20 cellular contexts compared by ENCODE assay signal in the genomic region with DNA sequence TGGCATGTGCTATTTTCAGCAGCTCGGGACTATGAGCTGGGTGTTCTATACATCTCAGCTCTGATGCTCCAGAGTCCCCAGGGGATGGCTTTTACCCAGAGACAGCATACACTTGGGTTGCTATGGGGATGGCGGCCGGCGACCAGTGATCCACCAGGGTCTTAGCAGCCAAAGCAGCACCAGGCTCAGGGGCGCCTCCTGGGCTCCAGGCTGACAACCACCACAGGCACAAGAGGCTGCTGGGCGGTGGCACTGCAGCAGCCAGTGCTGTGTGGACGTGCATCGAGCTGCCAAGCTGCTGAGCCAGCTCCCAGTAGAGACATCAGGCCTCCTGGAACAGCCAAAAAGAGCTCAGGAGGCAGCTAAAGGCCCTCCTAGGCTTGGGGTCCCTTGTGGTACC. TPM values are rescaled to one million over a fixed set of nuclear protein-coding genes. Genes with fewer than 3 reads are reported as not detected.
A peak's percentile ranks its signal among the peaks of the same experiment; 100 is the strongest.
DNase-seq lines count a peak whose midpoint lies in the region; ATAC-seq and TF ChIP-seq lines count a peak whose summit lies in the region.
"Had no signal": no experiment of that assay in that cellular context is flagged by ENCODE, and none has a peak within 500 bp of the region (broad histone marks: within the 10 kb centered on the region; RNA-seq: fewer than 3 reads in every experiment).

No MANE protein-coding gene starts in this region.

- no peak overlapping the region for H2AK5ac ChIP-seq in H9 (ENCODE audit: insufficient read length, low read length)

- no peak overlapping the region for H3T11ph ChIP-seq in H9 (ENCODE audit: low read length)

- peaks cover 18 to 20% of the 10 kb centered on the region in 2 experiments for H3K4me1 Mint-ChIP-seq in H9

- H3K4me2 ChIP-seq in H9 (ENCODE audit: insufficient read depth, insufficient read length, low read length), result no peak overlapping the region
- peak overlapping the region; percentile 20; the same call in 1 of the 2 replicates for H3K4me2 ChIP-seq in OCI-LY7 (ENCODE audit: low read length)

- H3K79me2 ChIP-seq in H9 (ENCODE audit: insufficient read depth, low read length) (no peaks in the 10 kb centered on the region), OCI-LY7 (ENCODE audit: insufficient read depth, low read depth, low read length) (no peaks in the 10 kb centered on the region)

- no CpG with 5 or more reads among the region's 8 CpGs for WGBS in H9 (ENCODE audit: extremely low coverage, insufficient read length, low lambda C conversion rate)

- H3K18ac ChIP-seq in H9 (ENCODE audit: insufficient read length, low read depth, low read length), result no peak overlapping the region

- H2BK120ac ChIP-seq in H9 (ENCODE audit: low read depth, low read length, poor library complexity, severe bottlenecking), result no peak overlapping the region

- H3K4me1 ChIP-seq in H9 (ENCODE audit: insufficient read depth, low read length) (peaks cover 4% of the 10 kb centered on the region), OCI-LY7 (ENCODE audit: insufficient read depth, low read length, poor library complexity, severe bottlenecking) (peaks cover 51% of the 10 kb centered on the region), foreskin keratinocyte (no peaks in the 10 kb centered on the region)

- H3K9ac ChIP-seq in H9 (ENCODE audit: extremely low read depth, insufficient read length, low read length), result no peak overlapping the region

- CTCF ChIA-PET in OCI-LY7 (lab: Charles Lee; ENCODE audit: unreplicated experiment), result interaction anchor here (0.5 to 7.2 kb wide), 3 partner anchors 9 to 75 kb away, joined by 3 to 53 read pairs (median 3); no protein-coding TSS in a partner anchor

- H3K23me2 ChIP-seq in H9 (ENCODE audit: insufficient read length, low read depth, low read length, poor library complexity, severe bottlenecking), result no peaks in the 10 kb centered on the region

- H3K4ac ChIP-seq in H9 (ENCODE audit: low read depth, low read length), result no peak overlapping the region

- no peak for ATAC-seq in foreskin keratinocyte
- ATAC-seq: heart right ventricle; naive thymus-derived CD4-positive, alpha-beta T cell had no signal

- POLR2A ChIA-PET in OCI-LY7 (lab: Charles Lee), result interaction anchor here (0.7 to 7.4 kb wide), 6 partner anchors 11 to 142 kb away, joined by 3 to 141 read pairs (median 5); no protein-coding TSS in a partner anchor

- H3K27ac ChIP-seq in H9 (ENCODE audit: insufficient read length, low read depth, low read length) (no peak overlapping the region), OCI-LY7 (ENCODE audit: low read depth, low read length, poor library complexity, severe bottlenecking) (no peak overlapping the region), foreskin keratinocyte (no peak overlapping the region)
- H3K27ac ChIP-seq: adrenal gland, cardiac muscle cell, heart right ventricle, testis had no signal

- H2BK12ac ChIP-seq in H9 (ENCODE audit: insufficient read length, low read depth, low read length), result no peak overlapping the region

- H4K5ac ChIP-seq in H9 (ENCODE audit: insufficient read length, low read depth, low read length), result no peak overlapping the region

- no peak overlapping the region for H3K23ac ChIP-seq in H9 (ENCODE audit: insufficient read length, low read depth, low read length)

- DNase-seq in DMS 273 treated with DMSO at 0.1 percent for 48 hours (lab: John Stamatoyannopoulos, UW) (peak; percentile 47), H9 (peak; percentile 59), OCI-LY7 (ENCODE audit: low spot score) (peak; percentile 54), foreskin keratinocyte (no peak), T-helper 9 cell (no peak), NCI-H187 treated with DMSO at 0.1 percent for 48 hours (lab: John Stamatoyannopoulos, UW) (no peak)
- no peak for DNase-seq in stimulated activated CD4-positive, alpha-beta T cell treated with anti-CD3 and anti-CD28 coated beads, Interleukin-4, amount 100 ng/mL, for 1 hour
- DNase-seq: activated CD8-positive, alpha-beta memory T cell treated with anti-CD3 and anti-CD28 coated beads, Interleukin-2, amount 50 U/mL, for 4 hours; activated effector memory CD4-positive, alpha-beta T cell treated with anti-CD3 and anti-CD28 coated beads, Interleukin-2, amount 50 U/mL, for 16 hours; adrenal gland; AML-193; DMS53; effector memory CD4-positive, alpha-beta T cell; heart right ventricle; mammary epithelial cell; MM.1S; naive thymus-derived CD4-positive, alpha-beta T cell; SHP77; testis had no signal

- H2AFZ ChIP-seq in H9 (ENCODE audit: low read length) (no peak overlapping the region), OCI-LY7 (ENCODE audit: low read length) (no peak overlapping the region)

- TF ChIP-seq CTCF in H9 (conservative IDR thresholded peaks at IDR 0.05) (peak; percentile 44), OCI-LY7 (conservative IDR thresholded peaks at IDR 0.05; ENCODE audit: low read length) (peak; percentile 61), foreskin keratinocyte (conservative IDR thresholded peaks at IDR 0.05) (peak; percentile 10)

- H3K14ac ChIP-seq in H9 (ENCODE audit: insufficient read depth, low read length), result no peak overlapping the region

- H3K79me1 ChIP-seq in H9 (ENCODE audit: insufficient read depth, low read depth, low read length, poor library complexity, severe bottlenecking), result no peaks in the 10 kb centered on the region

- no peak overlapping the region for H3K56ac ChIP-seq in H9 (ENCODE audit: insufficient read length, low read depth, low read length)

- intact Hi-C loops in OCI-LY7 (cut with micrococcal nuclease; ENCODE audit: unreplicated experiment), result no loop called here

- H4K8ac ChIP-seq in H9 (replicated peaks; ENCODE audit: insufficient read length, low read depth, low read length), result no peak overlapping the region

- H3K9me2 ChIP-seq in OCI-LY7 (ENCODE audit: insufficient read depth, low read length), result no peaks in the 10 kb centered on the region

- no peak overlapping the region for H3K27ac Mint-ChIP-seq in H9

- H2BK5ac ChIP-seq in H9 (ENCODE audit: insufficient read length, low read length), result no peak overlapping the region

- no peak overlapping the region for H4K91ac ChIP-seq in H9 (ENCODE audit: insufficient read length, low read depth, low read length)

- no peak overlapping the region for H3K4me3 ChIP-seq in OCI-LY7 (ENCODE audit: low read depth, low read length, poor library complexity, severe bottlenecking)
- H3K4me3 ChIP-seq: adrenal gland, cardiac muscle cell, heart right ventricle, testis had no signal

- no peaks in the 10 kb centered on the region for H3K27me3 ChIP-seq in H9 (ENCODE audit: insufficient read depth, low read length)
- H3K27me3 ChIP-seq in foreskin keratinocyte, result no peaks in the 10 kb centered on the region
- H3K27me3 ChIP-seq: adrenal gland, cardiac muscle cell, heart right ventricle, testis had no signal

- H3K9me3 ChIP-seq in H9 (ENCODE audit: control insufficient read depth, low read depth, low read length) (no peaks in the 10 kb centered on the region), OCI-LY7 (ENCODE audit: low read length) (no peaks in the 10 kb centered on the region)
- H3K9me3 ChIP-seq: adrenal gland, heart right ventricle, testis had no signal

- peaks cover 7 to 15% (median 11%) of the 10 kb centered on the region in 3 experiments for H3K36me3 Mint-ChIP-seq in H9 (ENCODE audit: insufficient read depth in 1 of 3, low read depth in 3 of 3)

- H3K27me3 Mint-ChIP-seq in H9 (ENCODE audit: low read depth), result no peaks in the 10 kb centered on the region
- H3K27me3 Mint-ChIP-seq: naive thymus-derived CD4-positive, alpha-beta T cell had no signal

- no peak overlapping the region for H2BK15ac ChIP-seq in H9 (ENCODE audit: low read depth, low read length)

- no peaks in the 10 kb centered on the region for H3K9me3 Mint-ChIP-seq in H9
- H3K9me3 Mint-ChIP-seq: naive thymus-derived CD4-positive, alpha-beta T cell had no signal

- H4K20me1 ChIP-seq in H9 (ENCODE audit: control insufficient read depth, insufficient read depth, insufficient read length) (no peaks in the 10 kb centered on the region), OCI-LY7 (ENCODE audit: insufficient read depth, low read length) (no peaks in the 10 kb centered on the region)

- BruUV-seq in OCI-LY7 (replicated peaks; lab: Mats Ljungman, UMichigan), result no TSS peak

- no peak overlapping the region for H2BK20ac ChIP-seq in H9 (ENCODE audit: low read depth, low read length, poor library complexity, severe bottlenecking)

- H3K4me3 Mint-ChIP-seq in H9, result no peak overlapping the region
- H3K4me3 Mint-ChIP-seq: naive thymus-derived CD4-positive, alpha-beta T cell had no signal

- no peaks in the 10 kb centered on the region for H3K36me3 ChIP-seq in OCI-LY7 (ENCODE audit: insufficient read depth, low read length)
- H3K36me3 ChIP-seq: adrenal gland, cardiac muscle cell had no signal

RNA-seq across cellular contexts. Expression of a gene that starts 37.6 kb away (rescaled TPM):
- total RNA-seq in H9 (2021) (100 and 101 TPM in 2 replicates), OCI-LY7 (2022) (124 and 141 TPM in 2 replicates), foreskin keratinocyte (287 and 346 TPM in 2 replicates)
- 49.4 and 58.6 TPM in 2 replicates for total RNA-seq in OCI-LY7 (2014; rRNA removed; shearing (Covaris generic))
- polyA plus RNA-seq in foreskin keratinocyte, result 237 and 287 TPM in 2 replicates

RNA-seq across cellular contexts. Expression of a gene that starts 48.7 kb away (rescaled TPM):
- total RNA-seq in H9 (2021) (43.0 and 44.4 TPM in 2 replicates), OCI-LY7 (2022) (17.4 and 21.3 TPM in 2 replicates), foreskin keratinocyte (136 and 150 TPM in 2 replicates)
- total RNA-seq in OCI-LY7 (2014; rRNA removed; shearing (Covaris generic)), result 9.6 and 14.7 TPM in 2 replicates
- 163 and 183 TPM in 2 replicates for polyA plus RNA-seq in foreskin keratinocyte

Comparison
In these comparisons a context has a peak if more than half of its experiments do, and no peak if none do; other contexts are left out.
1. DNase-seq: peak in DMS 273 treated with DMSO at 0.1 percent for 48 hours (single experiment), H9 (single experiment) and OCI-LY7 (single experiment); none in foreskin keratinocyte (0 of 2), T-helper 9 cell (single experiment), NCI-H187 treated with DMSO at 0.1 percent for 48 hours (single experiment) and stimulated activated CD4-positive, alpha-beta T cell treated with anti-CD3 and anti-CD28 coated beads, Interleukin-4, amount 100 ng/mL, for 1 hour (single experiment).
2. CTCF ChIP-seq: peak in every context shown above with its lines; median percentile 61 in OCI-LY7; 44 in H9; 10 in foreskin keratinocyte.